Comparison of ENCODE assay signal across 17 cellular contexts in the genomic region with DNA sequence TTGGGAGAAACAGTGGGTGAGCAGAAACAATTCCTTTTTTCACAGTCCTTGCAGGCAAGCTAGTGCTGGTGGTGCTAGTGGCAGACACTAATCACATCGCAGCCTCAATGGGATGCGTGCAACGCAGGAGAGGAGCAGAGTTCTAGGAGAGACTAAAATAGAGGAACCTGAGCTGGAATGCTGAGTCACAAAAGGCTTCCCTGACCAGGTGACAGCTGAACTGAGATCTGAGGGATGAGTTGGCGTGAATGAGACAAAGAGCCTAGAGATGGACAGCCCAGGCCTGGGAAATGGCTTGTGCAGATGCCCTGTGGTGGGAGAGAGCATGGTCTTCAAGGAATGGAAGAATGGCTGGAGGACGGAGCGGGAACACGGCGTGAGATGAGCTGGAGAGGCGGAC. TPM values are rescaled to one million over a fixed set of nuclear protein-coding genes. Genes with fewer than 3 reads are reported as not detected.
DNase-seq lines count a peak whose midpoint lies in the region; ATAC-seq and TF ChIP-seq lines count a peak whose summit lies in the region.
"Had no signal": no experiment of that assay in that cellular context is flagged by ENCODE, and none has a peak within 500 bp of the region (broad histone marks: within the 10 kb centered on the region; RNA-seq: fewer than 3 reads in every experiment).

No MANE protein-coding gene starts in this region.

- H2BK120ac ChIP-seq in mesendoderm (ENCODE audit: low read depth, low read length) = no peak overlapping the region

- over 99% methylated on average over 9 of the region's 9 CpGs for WGBS in mammary epithelial cell (ENCODE audit: low coverage, missing lambda C conversion rate)
- WGBS in mesendoderm (ENCODE audit: extremely low coverage, insufficient coverage, low lambda C conversion rate) = no CpG with 5 or more reads among the region's 9 CpGs

- H3K4me2 ChIP-seq in mammary epithelial cell (ENCODE audit: insufficient read depth, low read depth, low read length) (no peak overlapping the region), mesendoderm (ENCODE audit: low read length) (no peak overlapping the region)

- DNase-seq in mammary epithelial cell (peak; percentile 3), breast epithelium (ENCODE audit: low spot score in 2 of 2) (no peak), mesendoderm (peak; percentile 32), gastrocnemius medialis (peak in 1 of 2 donors; percentile 59), RKO (ENCODE audit: low spot score) (no peak)
- DNase-seq: BE2C; Caco-2; CD4-positive, alpha-beta T cell; HFFc6; NCI-H1105; NCI-H2081 treated with DMSO at 0.1 percent for 48 hours; NK-92 treated with Interleukin-12 subunit alpha and Interleukin-12 subunit beta, amount 100 ng/mL, for 24 hours; SIG-M5 had no signal

- H3K36me3 ChIP-seq in mammary epithelial cell (ENCODE audit: insufficient read depth, low read length) = no peaks in the 10 kb centered on the region
- H3K36me3 ChIP-seq in breast epithelium = no peaks in the 10 kb centered on the region
- H3K36me3 ChIP-seq in mesendoderm (ENCODE audit: control insufficient read depth, insufficient read depth, low read length) = no peaks in the 10 kb centered on the region
- no peaks in the 10 kb centered on the region for H3K36me3 ChIP-seq in gastrocnemius medialis
- H3K36me3 ChIP-seq: BE2C had no signal

- H3K4me3 Mint-ChIP-seq in activated T-helper 17 cell treated with anti-CD3 and anti-CD28 coated beads, Interleukin-2, amount 50 U/mL, for 72 hours = no peak overlapping the region
- H3K4me3 Mint-ChIP-seq: CD4-positive, alpha-beta T cell; HFFc6 had no signal

- H4K8ac ChIP-seq in mesendoderm (ENCODE audit: low read depth, low read length) = no peak overlapping the region

- no peak overlapping the region for H3K9ac ChIP-seq in mammary epithelial cell (ENCODE audit: insufficient read depth, low read length)
- no peak overlapping the region for H3K9ac ChIP-seq in mesendoderm (ENCODE audit: low read length)

- no peaks in the 10 kb centered on the region for H3K36me3 Mint-ChIP-seq in activated T-helper 17 cell treated with anti-CD3 and anti-CD28 coated beads, Interleukin-2, amount 50 U/mL, for 72 hours (ENCODE audit: low read depth)

- H3K4me3 ChIP-seq in mammary epithelial cell (replicated peaks in 1 of 3; ENCODE audit: insufficient read depth in 1 of 3, low read depth in 2 of 3, low read length in 3 of 3) (no peak overlapping the region), breast epithelium (no peak overlapping the region), mesendoderm (ENCODE audit: low read length) (no peak overlapping the region), gastrocnemius medialis (no peak overlapping the region)

- H3K9me3 ChIP-seq in mammary epithelial cell (replicated peaks; ENCODE audit: insufficient read depth, low read length) = no peaks in the 10 kb centered on the region
- no peaks in the 10 kb centered on the region for H3K9me3 ChIP-seq in breast epithelium
- no peaks in the 10 kb centered on the region for H3K9me3 ChIP-seq in gastrocnemius medialis
- H3K9me3 ChIP-seq: BE2C, Caco-2 had no signal

- H2AK5ac ChIP-seq in mesendoderm (ENCODE audit: low read length) = no peak overlapping the region

- peaks cover 4% of the 10 kb centered on the region for H3K4me1 Mint-ChIP-seq in activated T-helper 17 cell treated with anti-CD3 and anti-CD28 coated beads, Interleukin-2, amount 50 U/mL, for 72 hours

- H3K4ac ChIP-seq in mesendoderm (ENCODE audit: low read depth, low read length) = no peak overlapping the region

- peak overlapping the region; percentile 40 for H3K27ac Mint-ChIP-seq in activated T-helper 17 cell treated with anti-CD3 and anti-CD28 coated beads, Interleukin-2, amount 50 U/mL, for 72 hours
- H3K27ac Mint-ChIP-seq: CD4-positive, alpha-beta T cell; HFFc6 had no signal

- H3K9me3 Mint-ChIP-seq in activated T-helper 17 cell treated with anti-CD3 and anti-CD28 coated beads, Interleukin-2, amount 50 U/mL, for 72 hours = no peaks in the 10 kb centered on the region

- H3K56ac ChIP-seq in mesendoderm (ENCODE audit: low read length) = no peak overlapping the region

- H3K27ac ChIP-seq in mammary epithelial cell (ENCODE audit: insufficient read depth, low read depth, low read length) (no peak overlapping the region), breast epithelium (no peak overlapping the region), mesendoderm (ENCODE audit: low read depth, low read length) (no peak overlapping the region), gastrocnemius medialis (peak overlapping the region in 2 of 4 donors; percentile 48 to 54)
- H3K27ac ChIP-seq: RWPE1 had no signal

- no peaks in the 10 kb centered on the region for H3K4me1 ChIP-seq in mammary epithelial cell (ENCODE audit: insufficient read depth, low read length)
- H3K4me1 ChIP-seq in breast epithelium = no peaks in the 10 kb centered on the region
- no peaks in the 10 kb centered on the region for H3K4me1 ChIP-seq in mesendoderm (ENCODE audit: control insufficient read depth, low read depth, low read length)
- peaks cover 0 to 5% of the 10 kb centered on the region in 2 donors for H3K4me1 ChIP-seq in gastrocnemius medialis
- H3K4me1 ChIP-seq: BE2C, Caco-2 had no signal

- dilution Hi-C loops in mammary epithelial cell (cut with HindIII; ENCODE audit: low sequenced_read_pairs) = no loop called here

- H2BK5ac ChIP-seq in mesendoderm (ENCODE audit: low read length) = no peak overlapping the region

- CTCF ChIA-PET in mammary epithelial cell (lab: Charles Lee; ENCODE audit: low non-redundant PET) = interaction anchor here (0.5 kb wide), 1 partner anchor 308 kb away, joined by 4 read pairs; no protein-coding TSS in a partner anchor

- no TSS peak for BruUV-seq in mammary epithelial cell (replicated peaks; lab: Mats Ljungman, UMichigan)

- no peak overlapping the region for H3K18ac ChIP-seq in mesendoderm (ENCODE audit: low read length)

- H2AFZ ChIP-seq in mammary epithelial cell (ENCODE audit: low read depth, low read length) = no peak overlapping the region

- no peak overlapping the region for H2BK15ac ChIP-seq in mesendoderm (replicated peaks; ENCODE audit: low read depth)

- no peaks in the 10 kb centered on the region for H4K20me1 ChIP-seq in mammary epithelial cell (ENCODE audit: insufficient read depth, low read length)

- no peak overlapping the region for H3K23ac ChIP-seq in mesendoderm (ENCODE audit: low read length)

- H3K27me3 ChIP-seq in mammary epithelial cell (ENCODE audit: insufficient read depth, low read length) (no peaks in the 10 kb centered on the region), breast epithelium (no peaks in the 10 kb centered on the region), mesendoderm (ENCODE audit: insufficient read depth, low read length, poor library complexity) (no peaks in the 10 kb centered on the region), gastrocnemius medialis (no peaks in the 10 kb centered on the region)
- H3K27me3 ChIP-seq: BE2C had no signal

- peaks cover 4% of the 10 kb centered on the region for H3K27me3 Mint-ChIP-seq in activated T-helper 17 cell treated with anti-CD3 and anti-CD28 coated beads, Interleukin-2, amount 50 U/mL, for 72 hours

- TF ChIP-seq POLR2A in breast epithelium (IDR thresholded peaks at IDR 0.05) = no peak
- no peak for TF ChIP-seq POLR2A in gastrocnemius medialis (IDR thresholded peaks at IDR 0.05)

- no peak for ATAC-seq in activated T-helper 17 cell treated with anti-CD3 and anti-CD28 coated beads, Interleukin-2, amount 50 U/mL, for 72 hours (replicated peaks)
- ATAC-seq in gastrocnemius medialis (peak; percentile 80 to 87), HG02840 (IDR thresholded peaks at IDR 0.05; ENCODE audit: low FRiP score, unreplicated experiment) (no peak), HG02588 (IDR thresholded peaks at IDR 0.05; ENCODE audit: unreplicated experiment) (no peak)

- intact Hi-C loops in mammary epithelial cell (cut with micrococcal nuclease) = loop anchor here (5.0 kb wide), 1 partner anchor 221 kb away; no protein-coding TSS in a partner anchor
- intact Hi-C loops in breast epithelium (cut with DNase I; ENCODE audit: low total_unique reads) = no loop called here
- intact Hi-C loops in gastrocnemius medialis (cut with DNase I; ENCODE audit: low total_unique reads) = no loop called here

- H3K79me2 ChIP-seq in mammary epithelial cell (ENCODE audit: insufficient read depth, low read length) = no peaks in the 10 kb centered on the region
- H3K79me2 ChIP-seq in mesendoderm (ENCODE audit: control insufficient read depth, insufficient read depth, low read length) = no peaks in the 10 kb centered on the region

- TF ChIP-seq CTCF in mammary epithelial cell (conservative IDR thresholded peaks at IDR 0.05 in 1 of 2, IDR thresholded peaks at IDR 0.05 in 1 of 2; ENCODE audit: extremely low read depth in 1 of 2, insufficient read depth in 1 of 2, low read depth in 1 of 2, low read length in 2 of 2) (no peak), breast epithelium (IDR thresholded peaks at IDR 0.05) (no peak), gastrocnemius medialis (IDR thresholded peaks at IDR 0.05 in 4 of 5, conservative IDR thresholded peaks at IDR 0.05 in 1 of 5) (no peak)

- H4K5ac ChIP-seq in mesendoderm (ENCODE audit: low read length) = no peak overlapping the region

- no peaks in the 10 kb centered on the region for H3K79me1 ChIP-seq in mesendoderm (ENCODE audit: low read length)

- in situ Hi-C loops in mammary epithelial cell (cut with MboI; ENCODE audit: low sequenced_read_pairs in 2 of 2) (no loop called here), gastrocnemius medialis (cut with MboI; ENCODE audit: low sequenced_read_pairs in 4 of 4) (no loop called here)

RNA-seq across cellular contexts. Expression of a gene that starts 25.8 kb away (rescaled TPM):
- 1 to 10 TPM; 1.0 to 3.7 TPM for total RNA-seq in mammary epithelial cell
- polyA plus RNA-seq in mammary epithelial cell = 1.3 TPM
- not detected for polyA minus RNA-seq in mammary epithelial cell
- 100 to 1,000 TPM in 1 of 3 donors, 10 to 100 TPM in 2; 38.3 to 114 (median 54.3) TPM for total RNA-seq in breast epithelium
- total RNA-seq in activated T-helper 17 cell treated with anti-CD3 and anti-CD28 coated beads, Interleukin-2, amount 50 U/mL, for 72 hours = 10 to 100 TPM; 13.2 to 16.2 TPM
- 1.0 TPM for polyA plus RNA-seq in mesendoderm (2013, experiment 1 of 2)
- polyA plus RNA-seq in mesendoderm (2013, experiment 2 of 2) = 1.1 TPM
- total RNA-seq in gastrocnemius medialis = 100 to 1,000 TPM; 166 to 224 (median 200) TPM

RNA-seq across cellular contexts. Expression of a gene that starts 41.1 kb away (rescaled TPM):
- total RNA-seq in mammary epithelial cell (10 to 100 TPM; 28.0 to 33.3 TPM), breast epithelium (10 to 100 TPM; 19.2 to 24.0 (median 22.0) TPM), gastrocnemius medialis (1 to 10 TPM; 4.7 to 8.7 (median 7.8) TPM)
- polyA plus RNA-seq in mammary epithelial cell = 25.3 TPM
- polyA minus RNA-seq in mammary epithelial cell = 31.7 TPM
- 10 to 100 TPM; 23.8 to 31.1 TPM for total RNA-seq in activated T-helper 17 cell treated with anti-CD3 and anti-CD28 coated beads, Interleukin-2, amount 50 U/mL, for 72 hours
- polyA plus RNA-seq in mesendoderm (2013, experiment 1 of 2) = 24.0 TPM
- polyA plus RNA-seq in mesendoderm (2013, experiment 2 of 2) = 23.4 TPM

Comparison
In these comparisons a context has a peak if more than half of its experiments do, and no peak if none do; other contexts are left out.
1. DNase-seq: peak in mammary epithelial cell (single experiment) and mesendoderm (single experiment); none in breast epithelium (0 of 2) and RKO (single experiment).
2. ATAC-seq: peak in gastrocnemius medialis (2 of 2); none in activated T-helper 17 cell treated with anti-CD3 and anti-CD28 coated beads, Interleukin-2, amount 50 U/mL, for 72 hours (single experiment), HG02840 (single experiment) and HG02588 (single experiment).